Comparison of ENCODE assay signal across 21 cellular contexts in the genomic region with DNA sequence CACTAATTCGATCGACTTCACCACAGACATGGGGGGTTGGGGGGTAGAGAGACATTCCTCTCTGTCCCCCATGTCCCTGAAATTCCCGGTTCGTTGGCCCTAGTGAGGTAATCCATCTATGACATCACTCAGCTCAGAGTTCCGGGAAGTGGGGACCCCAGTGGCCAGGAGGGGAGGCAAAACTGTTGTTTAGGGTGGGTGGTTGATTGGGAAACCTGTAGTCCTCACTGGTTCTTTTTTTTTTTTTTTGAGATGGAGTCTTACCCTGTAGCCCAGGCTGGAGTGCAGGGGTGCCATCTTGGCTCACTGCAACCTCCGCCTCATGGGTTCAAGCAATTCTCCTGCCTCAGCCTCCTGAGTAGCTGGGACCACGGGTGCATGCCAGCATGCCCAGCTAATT. TPM values are rescaled to one million over a fixed set of nuclear protein-coding genes. Genes with fewer than 3 reads are reported as not detected.
DNase-seq lines count a peak whose midpoint lies in the region; ATAC-seq and TF ChIP-seq lines count a peak whose summit lies in the region.
"Had no signal": no experiment of that assay in that cellular context is flagged by ENCODE, and none has a peak within 500 bp of the region (broad histone marks: within the 10 kb centered on the region; RNA-seq: fewer than 3 reads in every experiment).

TSS of gene ARRDC5 (minus strand) at position 101 of the 400 bp plus-strand sequence. CDS start at position 30, 71 bp downstream.

- no peaks in the 10 kb centered on the region for H3K27me3 Mint-ChIP-seq in activated naive CD8-positive, alpha-beta T cell
- H3K27me3 Mint-ChIP-seq in activated naive CD8-positive, alpha-beta T cell treated with anti-CD3 and anti-CD28 coated beads, Interleukin-2, amount 50 U/mL, for 24 hours: no peaks in the 10 kb centered on the region
- H3K27me3 Mint-ChIP-seq in naive B cell: no peaks in the 10 kb centered on the region
- H3K27me3 Mint-ChIP-seq in activated T-helper 1 cell treated with anti-CD3 and anti-CD28 coated beads, Interleukin-12 subunit alpha, Interleukin-12 subunit beta, Interleukin-2, Interleukin-4 antibody, amounts not matched to agents 30 ng/mL and 10 ng/mL and 1 ng/mL, durations not matched to agents 14 hours and 24 hours and 36 hours (ENCODE audit: insufficient read depth): no peaks in the 10 kb centered on the region

- H3K27me3 ChIP-seq in HL-60 (ENCODE audit: insufficient read depth, poor library complexity, severe bottlenecking) (no peaks in the 10 kb centered on the region), testis (no peaks in the 10 kb centered on the region)

- TF ChIP-seq POLR2A in testis (IDR thresholded peaks at IDR 0.05): no peak

- intact Hi-C loops in testis (cut with DNase I; ENCODE audit: low total_unique reads): no loop called here
- intact Hi-C loops in activated T-helper 1 cell treated with anti-CD3 and anti-CD28 coated beads, Interleukin-12 subunit alpha, Interleukin-12 subunit beta, Interleukin-2, Interleukin-4 antibody, amounts not matched to agents 30 ng/mL and 10 ng/mL and 1 ng/mL, durations not matched to agents 14 hours and 24 hours and 36 hours (cut with micrococcal nuclease): no loop called here

- DNase-seq in activated naive CD8-positive, alpha-beta T cell treated with anti-CD3 and anti-CD28 coated beads, Interleukin-2, amount 50 U/mL, for 24 hours: no peak
- DNase-seq in HL-60 (ENCODE audit: low read depth in 1 of 2, low spot score in 1 of 2): no peak
- DNase-seq in naive B cell: no peak
- DNase-seq in testis: no peak
- no peak for DNase-seq in activated T-helper 1 cell treated with anti-CD3 and anti-CD28 coated beads, Interleukin-12 subunit alpha, Interleukin-12 subunit beta, Interleukin-2, Interleukin-4 antibody, amounts not matched to agents 30 ng/mL and 10 ng/mL and 1 ng/mL, durations not matched to agents 14 hours and 24 hours and 36 hours (ENCODE audit: low spot score)
- DNase-seq: C1 segment of cervical spinal cord, DMS79, HFFc6, NCI-H1417 treated with DMSO at 0.1 percent for 48 hours, NCI-H187 treated with DMSO at 0.1 percent for 48 hours, NCI-H2227 treated with DMSO at 0.1 percent for 48 hours, NCI-H524, NCI-H82, SHP77 treated with DMSO at 0.1 percent for 48 hours had no signal

- H3K4me3 Mint-ChIP-seq in activated naive CD8-positive, alpha-beta T cell: no peak within 1 kb of the TSS
- H3K4me3 Mint-ChIP-seq in activated naive CD8-positive, alpha-beta T cell treated with anti-CD3 and anti-CD28 coated beads, Interleukin-2, amount 50 U/mL, for 24 hours: no peak within 1 kb of the TSS
- H3K4me3 Mint-ChIP-seq in naive B cell: peak within 1 kb of the TSS in 1 of 8 donors; percentile 42
- no peak within 1 kb of the TSS for H3K4me3 Mint-ChIP-seq in activated T-helper 1 cell treated with anti-CD3 and anti-CD28 coated beads, Interleukin-12 subunit alpha, Interleukin-12 subunit beta, Interleukin-2, Interleukin-4 antibody, amounts not matched to agents 30 ng/mL and 10 ng/mL and 1 ng/mL, durations not matched to agents 14 hours and 24 hours and 36 hours
- H3K4me3 Mint-ChIP-seq: HFFc6 had no signal

- H3K36me3 Mint-ChIP-seq in activated naive CD8-positive, alpha-beta T cell: peaks cover 2% of the 10 kb centered on the region
- H3K36me3 Mint-ChIP-seq in activated naive CD8-positive, alpha-beta T cell treated with anti-CD3 and anti-CD28 coated beads, Interleukin-2, amount 50 U/mL, for 24 hours (ENCODE audit: low read depth): no peaks in the 10 kb centered on the region
- no peaks in the 10 kb centered on the region for H3K36me3 Mint-ChIP-seq in naive B cell
- no peaks in the 10 kb centered on the region for H3K36me3 Mint-ChIP-seq in activated T-helper 1 cell treated with anti-CD3 and anti-CD28 coated beads, Interleukin-12 subunit alpha, Interleukin-12 subunit beta, Interleukin-2, Interleukin-4 antibody, amounts not matched to agents 30 ng/mL and 10 ng/mL and 1 ng/mL, durations not matched to agents 14 hours and 24 hours and 36 hours (ENCODE audit: low read depth)

- peaks cover 18% of the 10 kb centered on the region for H3K4me1 Mint-ChIP-seq in activated naive CD8-positive, alpha-beta T cell (ENCODE audit: low read depth)
- no peaks in the 10 kb centered on the region for H3K4me1 Mint-ChIP-seq in activated naive CD8-positive, alpha-beta T cell treated with anti-CD3 and anti-CD28 coated beads, Interleukin-2, amount 50 U/mL, for 24 hours
- peaks cover 10 to 16% (median 11%) of the 10 kb centered on the region in 3 donors for H3K4me1 Mint-ChIP-seq in naive B cell
- H3K4me1 Mint-ChIP-seq in activated T-helper 1 cell treated with anti-CD3 and anti-CD28 coated beads, Interleukin-12 subunit alpha, Interleukin-12 subunit beta, Interleukin-2, Interleukin-4 antibody, amounts not matched to agents 30 ng/mL and 10 ng/mL and 1 ng/mL, durations not matched to agents 14 hours and 24 hours and 36 hours (ENCODE audit: low read depth): no peaks in the 10 kb centered on the region

- peak within 1 kb of the TSS; percentile 64 for H3K27ac Mint-ChIP-seq in activated naive CD8-positive, alpha-beta T cell
- no peak within 1 kb of the TSS for H3K27ac Mint-ChIP-seq in activated naive CD8-positive, alpha-beta T cell treated with anti-CD3 and anti-CD28 coated beads, Interleukin-2, amount 50 U/mL, for 24 hours
- H3K27ac Mint-ChIP-seq in naive B cell: peak within 1 kb of the TSS in 4 of 6 donors; percentile 41 to 75 (median 54)
- no peak within 1 kb of the TSS for H3K27ac Mint-ChIP-seq in activated T-helper 1 cell treated with anti-CD3 and anti-CD28 coated beads, Interleukin-12 subunit alpha, Interleukin-12 subunit beta, Interleukin-2, Interleukin-4 antibody, amounts not matched to agents 30 ng/mL and 10 ng/mL and 1 ng/mL, durations not matched to agents 14 hours and 24 hours and 36 hours
- H3K27ac Mint-ChIP-seq: HFFc6 had no signal

- TF ChIP-seq CTCF in HL-60 (IDR thresholded peaks at IDR 0.05; ENCODE audit: insufficient read depth, low read length) (no peak), testis (IDR thresholded peaks at IDR 0.05) (no peak)

- H3K4me3 ChIP-seq in HL-60 (replicated peaks; ENCODE audit: insufficient read depth, low read length) (no peak within 1 kb of the TSS), testis (no peak within 1 kb of the TSS)
- H3K4me3 ChIP-seq: A549 had no signal

- peak within 1 kb of the TSS; percentile 77 for H3K27ac ChIP-seq in HL-60 (replicated peaks)
- H3K27ac ChIP-seq in testis: no peak within 1 kb of the TSS
- H3K27ac ChIP-seq: A549 had no signal

- no peaks in the 10 kb centered on the region for H3K36me3 ChIP-seq in testis (ENCODE audit: low read depth, missing control alignments)

- no peaks in the 10 kb centered on the region for H3K9me3 Mint-ChIP-seq in activated naive CD8-positive, alpha-beta T cell (ENCODE audit: low read depth)
- H3K9me3 Mint-ChIP-seq in activated naive CD8-positive, alpha-beta T cell treated with anti-CD3 and anti-CD28 coated beads, Interleukin-2, amount 50 U/mL, for 24 hours: no peaks in the 10 kb centered on the region
- no peaks in the 10 kb centered on the region for H3K9me3 Mint-ChIP-seq in naive B cell
- no peaks in the 10 kb centered on the region for H3K9me3 Mint-ChIP-seq in activated T-helper 1 cell treated with anti-CD3 and anti-CD28 coated beads, Interleukin-12 subunit alpha, Interleukin-12 subunit beta, Interleukin-2, Interleukin-4 antibody, amounts not matched to agents 30 ng/mL and 10 ng/mL and 1 ng/mL, durations not matched to agents 14 hours and 24 hours and 36 hours
- H3K9me3 Mint-ChIP-seq: HFFc6 had no signal

- ATAC-seq in activated naive CD8-positive, alpha-beta T cell treated with anti-CD3 and anti-CD28 coated beads, Interleukin-2, amount 50 U/mL, for 24 hours: no peak
- ATAC-seq in naive B cell (ENCODE audit: low read depth in 2 of 2) (no peak), esophagus mucosa (no peak)
- ATAC-seq: A549 had no signal

- H3K9me3 ChIP-seq in testis: no peaks in the 10 kb centered on the region
- H3K9me3 ChIP-seq: A549 had no signal

- H3K4me1 ChIP-seq in testis: no peaks in the 10 kb centered on the region
- H3K4me1 ChIP-seq: A549 had no signal

- 87 to 94% methylated on average over 7 of the region's 7 CpGs for WGBS in testis, 2 donors

RNA-seq across cellular contexts. Expression of gene ARRDC5, which starts in this region (rescaled TPM):
- polyA plus RNA-seq in naive B cell (ENCODE audit: low read depth in 6 of 6) (1 to 10 TPM; 1.9 to 3.7 (median 2.5) TPM), testis (ENCODE audit: insufficient read depth, low read depth, low replicate concordance) (26.2 TPM)
- total RNA-seq in testis (10 to 100 TPM in 1 of 2 donors, 1 to 10 TPM in 1; 8.7 to 17.4 TPM), esophagus mucosa (not detected)
- 0.29 and 0.57 TPM in 2 replicates for total RNA-seq in activated T-helper 1 cell treated with anti-CD3 and anti-CD28 coated beads, Interleukin-12 subunit alpha, Interleukin-12 subunit beta, Interleukin-2, Interleukin-4 antibody, amounts not matched to agents 30 ng/mL and 10 ng/mL and 1 ng/mL, durations not matched to agents 14 hours and 24 hours and 36 hours
- total RNA-seq: H4, HFFc6, HT-29, M059J, RPMI7951 had no signal
- polyA plus RNA-seq: A549 had no signal

Comparison
In these comparisons a context has a peak if more than half of its experiments do, and no peak if none do; other contexts are left out.
1. H3K27ac Mint-ChIP-seq: peak in activated naive CD8-positive, alpha-beta T cell (single experiment) and naive B cell (4 of 6); none in activated naive CD8-positive, alpha-beta T cell treated with anti-CD3 and anti-CD28 coated beads, Interleukin-2, amount 50 U/mL, for 24 hours (single experiment) and activated T-helper 1 cell treated with anti-CD3 and anti-CD28 coated beads, Interleukin-12 subunit alpha, Interleukin-12 subunit beta, Interleukin-2, Interleukin-4 antibody, amounts not matched to agents 30 ng/mL and 10 ng/mL and 1 ng/mL, durations not matched to agents 14 hours and 24 hours and 36 hours (single experiment).